In genomic region chrX:48540015-48540350, GRCh38 we compare ENCODE assay signal across 8 cellular contexts. TPM values are rescaled to one million over a fixed set of nuclear protein-coding genes. Genes with fewer than 3 reads are reported as not detected.
DNase-seq lines count a peak whose midpoint lies in the region; ATAC-seq, FAIRE-seq and TF ChIP-seq lines count a peak whose summit lies in the region.

No MANE protein-coding gene starts in this region.

- H3K9me3 ChIP-seq in SK-N-SH (no peaks in the 10 kb centered on the region), GM12878 (replicated peaks; ENCODE audit: control insufficient read depth, insufficient read depth, low read length) (no peaks in the 10 kb centered on the region; the same call in 2 of the 3 replicates)

- SMC1A ChIA-PET in GM12878 (lab: Charles Lee; ENCODE audit: uncharacterized antibody, unreplicated experiment) = interaction anchor here (0.7 to 2.8 kb wide), 6 partner anchors 10 to 65 kb away, joined by 3 to 11 read pairs (median 6); partner anchors contain the start of gene EBP

- peak overlapping the region; percentile 90 for H3K4me3 ChIP-seq in ACC112 (ENCODE audit: low read depth, low read length)
- peak overlapping the region; percentile 53 to 62 for H3K4me3 ChIP-seq in SK-N-SH (ENCODE audit: low read depth in 2 of 2, low read length in 1 of 2)
- peak overlapping the region; percentile 73 for H3K4me3 ChIP-seq in GM12878

- peaks cover 15% of the 10 kb centered on the region for H3K79me2 ChIP-seq in ACC112 (ENCODE audit: control insufficient read depth, insufficient read depth, low read length, unreplicated experiment)
- H3K79me2 ChIP-seq in SK-N-SH (ENCODE audit: insufficient read depth) = peaks cover 17% of the 10 kb centered on the region; the same call in 1 of the 2 replicates
- peaks cover 20% of the 10 kb centered on the region for H3K79me2 ChIP-seq in GM12878 (ENCODE audit: control insufficient read depth, insufficient read depth, low read length)

- peaks cover 9% of the 10 kb centered on the region for H3K4me1 ChIP-seq in ACC112 (ENCODE audit: control insufficient read depth, insufficient read depth, low read length, unreplicated experiment)
- H3K4me1 ChIP-seq in SK-N-SH (ENCODE audit: control insufficient read depth in 1 of 2, insufficient read depth in 2 of 2, low read depth in 1 of 2, low read length in 1 of 2) = peaks cover 0 to 6% of the 10 kb centered on the region in 2 experiments; a peak in 1 of 4 replicates
- H3K4me1 ChIP-seq in GM12878 (ENCODE audit: control insufficient read depth, insufficient read depth, low read length) = no peaks in the 10 kb centered on the region

- CTCF ChIA-PET in SK-N-SH (lab: Yijun Ruan, JAX) = interaction anchor here (0.9 to 1.7 kb wide), 2 partner anchors 10 to 35 kb away, joined by 3 to 4 read pairs; no protein-coding TSS in a partner anchor
- CTCF ChIA-PET in GM12878 (lab: Yijun Ruan, JAX) = interaction anchor here (0.6 to 3.0 kb wide), 9 partner anchors 10 to 109 kb away, joined by 3 to 14 read pairs (median 4); partner anchors contain the start of genes EBP and PORCN

- TF ChIP-seq RAD21 in SK-N-SH (IDR thresholded peaks at IDR 0.05; ENCODE audit: low read length) (no peak), GM12878 (IDR thresholded peaks at IDR 0.05; ENCODE audit: insufficient read depth, low read depth, low read length) (no peak)

- BruUV-seq in GM12878 (replicated peaks; lab: Mats Ljungman, UMichigan) = no TSS peak

- TF ChIP-seq CTCF in SK-N-SH (IDR thresholded peaks at IDR 0.05) (no peak), GM12878 (IDR thresholded peaks at IDR 0.05 in 2 of 3, conservative IDR thresholded peaks at IDR 0.05 in 1 of 3; ENCODE audit: control insufficient read depth in 2 of 3, extremely low read depth in 1 of 3, insufficient read depth in 1 of 3, low read depth in 3 of 3, low read length in 3 of 3) (no peak)

- 35% methylated on average over 12 of the region's 12 CpGs for WGBS in SK-N-SH (ENCODE audit: low lambda C conversion rate)
- 21% methylated on average over 10 of the region's 12 CpGs for WGBS in GM12878 (ENCODE audit: insufficient coverage, insufficient replicate concordance, low lambda C conversion rate, missing lambda C conversion rate)

- H2AFZ ChIP-seq in ACC112 (ENCODE audit: low read length, unreplicated experiment) (no peak overlapping the region), SK-N-SH (ENCODE audit: low read depth) (peak overlapping the region; percentile 29; the same call in 1 of the 2 replicates), GM12878 (ENCODE audit: control insufficient read depth, low read depth, low read length) (peak overlapping the region; percentile 47)

- peak; percentile 71 for DNase-seq in SK-N-SH
- DNase-seq in GM12878 (ENCODE audit: low read depth, low spot score) = no peak
- peak; percentile 67 for DNase-seq in iPS-NIHi7 (ENCODE audit: extremely low spot score)
- DNase-seq in stimulated activated CD4-positive, alpha-beta T cell treated with anti-CD3 and anti-CD28 coated beads, Interleukin-1b, Interleukin-23, amount 100 ng/mL, for 1 hour (ENCODE audit: low read depth in 2 of 2) = peak; percentile 11 to 44
- no peak for DNase-seq in superior temporal gyrus (ENCODE audit: extremely low spot score)

- intact Hi-C loops in GM12878 (cut with micrococcal nuclease; ENCODE audit: unreplicated experiment) = no loop called here

- H3K9me2 ChIP-seq in SK-N-SH = no peaks in the 10 kb centered on the region

- no peaks in the 10 kb centered on the region for H3K36me3 ChIP-seq in ACC112 (ENCODE audit: insufficient read depth, low read length)
- no peaks in the 10 kb centered on the region for H3K36me3 ChIP-seq in SK-N-SH (replicated peaks in 1 of 2; ENCODE audit: control insufficient read depth in 1 of 2, insufficient read depth in 2 of 2, low read length in 1 of 2)
- peaks cover 0 to 5% of the 10 kb centered on the region in 2 experiments; a peak in 1 of 4 replicates for H3K36me3 ChIP-seq in GM12878 (ENCODE audit: control insufficient read depth in 2 of 2, insufficient read depth in 2 of 2, low read length in 1 of 2)

- H3K27me3 ChIP-seq in ACC112 (ENCODE audit: insufficient read depth, low read length) = no peaks in the 10 kb centered on the region
- no peaks in the 10 kb centered on the region for H3K27me3 ChIP-seq in SK-N-SH (ENCODE audit: insufficient read depth)
- no peaks in the 10 kb centered on the region for H3K27me3 ChIP-seq in GM12878 (replicated peaks in 1 of 2; ENCODE audit: control insufficient read depth in 2 of 2, insufficient read depth in 2 of 2, low read length in 1 of 2)

- POLR2A ChIA-PET in SK-N-SH (lab: Yijun Ruan, JAX) (interaction anchor here (0.7 to 1.0 kb wide), 4 partner anchors 15 to 72 kb away, joined by 3 to 7 read pairs (median 4); partner anchors contain the start of gene RBM3), GM12878 (lab: Charles Lee) (interaction anchor here (0.8 to 2.6 kb wide), 11 partner anchors 8 to 137 kb away, joined by 3 to 15 read pairs (median 5); partner anchors contain the start of genes EBP, PORCN and RBM3)

- H3K9ac ChIP-seq in SK-N-SH = peak overlapping the region; percentile 68
- peak overlapping the region; percentile 58 for H3K9ac ChIP-seq in GM12878 (ENCODE audit: control insufficient read depth, insufficient read depth, low read length)

- no peak; the same call in 1 of the 2 replicates for TF ChIP-seq POLR2A in GM12878 (IDR thresholded peaks at IDR 0.05; ENCODE audit: low read depth, low read length)

- no peak for FAIRE-seq in GM12878 (lab: Jason Lieb, UNC)

- ATAC-seq in GM18519 (IDR thresholded peaks at IDR 0.05; ENCODE audit: low FRiP score, unreplicated experiment) (peak; percentile 13), HG03159 (IDR thresholded peaks at IDR 0.05; ENCODE audit: unreplicated experiment) (peak; percentile 25), GM12878 (peak; percentile 79)

- TF ChIP-seq EP300 in SK-N-SH (IDR thresholded peaks at IDR 0.05; ENCODE audit: borderline replicate concordance in 1 of 2, low read depth in 1 of 2, low read length in 1 of 2) = no peak
- no peak for TF ChIP-seq EP300 in GM12878 (IDR thresholded peaks at IDR 0.05; ENCODE audit: borderline replicate concordance in 1 of 2, control insufficient read depth in 1 of 2, low read depth in 2 of 2, low read length in 2 of 2)

- RAD21 ChIA-PET in GM12878 (lab: Charles Lee; ENCODE audit: unreplicated experiment) = interaction anchor here (0.8 to 1.8 kb wide), 9 partner anchors 10 to 456 kb away, joined by 3 to 9 read pairs (median 4); partner anchors contain the start of genes EBP and SUV39H1

- in situ Hi-C loops in GM12878 (cut with MboI) = no loop called here

- H3K4me2 ChIP-seq in SK-N-SH (peak overlapping the region; percentile 46), GM12878 (ENCODE audit: control insufficient read depth, insufficient read depth) (peak overlapping the region; percentile 88)

- H4K20me1 ChIP-seq in SK-N-SH (ENCODE audit: insufficient read depth) (no peaks in the 10 kb centered on the region), GM12878 (ENCODE audit: control insufficient read depth, insufficient read depth) (no peaks in the 10 kb centered on the region)

- H3K27ac ChIP-seq in ACC112 (ENCODE audit: low read depth, low read length) (peak overlapping the region; percentile 62; the same call in 1 of the 2 replicates), SK-N-SH (ENCODE audit: low read depth in 2 of 2, low read length in 1 of 2) (peak overlapping the region; percentile 50 to 66; a peak in 3 of 4 replicates), GM12878 (ENCODE audit: control insufficient read depth, insufficient read depth) (peak overlapping the region; percentile 81)

- H3F3A ChIP-seq in SK-N-SH (replicated peaks; ENCODE audit: insufficient read depth) = no peaks in the 10 kb centered on the region

RNA-seq across cellular contexts. Expression of gene TBC1D25, which starts 0.5 kb away (rescaled TPM):
- polyA plus RNA-seq in SK-N-SH (2012; rRNA removed) = 11.8 and 18.4 TPM in 2 replicates
- 8.1 and 12.3 TPM in 2 replicates for polyA plus RNA-seq in SK-N-SH (2012; cell fraction: cytosol; rRNA removed)
- polyA plus RNA-seq in SK-N-SH (2012; cell fraction: nucleus; rRNA removed) = 17.5 and 23.2 TPM in 2 replicates
- total RNA-seq in GM12878 (2013; cell fraction: nucleolus; rRNA removed) = 12.4 and 13.6 TPM in 2 replicates
- total RNA-seq in GM12878 (2014; rRNA removed) = 8.0 and 8.3 TPM in 2 replicates
- total RNA-seq in GM12878 (2014; rRNA removed; fragmentation: Illumina TruSeq; extraction: Trizol) = 2.0 and 2.7 TPM in 2 replicates
- 17.3 and 20.6 TPM in 2 replicates for total RNA-seq in GM12878 (2021)
- polyA plus RNA-seq in GM12878 (2011; ENCODE audit: low read depth) = 9.3 TPM
- 3.6 and 9.6 TPM in 2 replicates for polyA plus RNA-seq in GM12878 (2011; rRNA removed)
- polyA plus RNA-seq in GM12878 (2011; cell fraction: cytosol; rRNA removed) = 14.6 and 15.2 TPM in 2 replicates
- 23.3 and 30.6 TPM in 2 replicates for polyA plus RNA-seq in GM12878 (2011; cell fraction: nucleus; rRNA removed)
- 18.8 and 19.5 TPM in 2 replicates for polyA plus RNA-seq in GM12878 (2012)
- 7.0 and 10.4 TPM in 2 replicates for polyA plus RNA-seq in GM12878 (2014; fragmentation: Illumina TruSeq; extraction: Trizol)
- polyA plus RNA-seq in GM12878 (2014; fragmentation: Nextera tagmentation; extraction: Ambion mirVana) = 1 to 10 TPM in 1 of 2 experiments, under 1 TPM in 1; 0.79 to 2.3 TPM
- polyA plus RNA-seq in GM12878 (2014; rRNA removed) = 13.5 and 13.8 TPM in 2 replicates
- 10 to 100 TPM; 11.3 to 11.6 TPM for polyA plus RNA-seq in GM12878 (2016; fragmentation: Nextera tagmentation; extraction: Ambion mirVana)
- 9.7 and 12.3 TPM in 2 replicates for polyA minus RNA-seq in GM12878 (2011; rRNA and poly(A)+ RNA removed)
- 3.1 and 5.7 TPM in 2 replicates for polyA minus RNA-seq in GM12878 (2011; cell fraction: cytosol; rRNA and poly(A)+ RNA removed)
- polyA minus RNA-seq in GM12878 (2011; cell fraction: nucleus; rRNA and poly(A)+ RNA removed) = 4.8 and 8.2 TPM in 2 replicates

RNA-seq across cellular contexts. Expression of gene EBP, which starts 18.4 kb away (rescaled TPM):
- polyA plus RNA-seq in SK-N-SH (2012; rRNA removed) (28.9 and 30.2 TPM in 2 replicates), GM12878 (2011; rRNA removed) (69.5 and 125 TPM in 2 replicates), GM12878 (2014; fragmentation: Illumina TruSeq; extraction: Trizol) (126 and 163 TPM in 2 replicates), GM12878 (2014; fragmentation: Nextera tagmentation; extraction: Ambion mirVana) (100 to 1,000 TPM; 364 to 628 TPM), GM12878 (2014; rRNA removed) (183 and 185 TPM in 2 replicates), GM12878 (2016; fragmentation: Nextera tagmentation; extraction: Ambion mirVana) (100 to 1,000 TPM; 242 to 263 TPM)
- polyA plus RNA-seq in SK-N-SH (2012; cell fraction: cytosol; rRNA removed) = 13.0 and 21.4 TPM in 2 replicates
- 30.5 and 35.9 TPM in 2 replicates for polyA plus RNA-seq in SK-N-SH (2012; cell fraction: nucleus; rRNA removed)
- 38.1 and 42.3 TPM in 2 replicates for total RNA-seq in GM12878 (2013; cell fraction: nucleolus; rRNA removed)
- total RNA-seq in GM12878 (2014; rRNA removed) (159 and 169 TPM in 2 replicates), GM12878 (2014; rRNA removed; fragmentation: Illumina TruSeq; extraction: Trizol) (169 and 174 TPM in 2 replicates), GM12878 (2021) (154 and 170 TPM in 2 replicates)
- polyA plus RNA-seq in GM12878 (2011; ENCODE audit: low read depth) = 95.3 TPM
- polyA plus RNA-seq in GM12878 (2011; cell fraction: cytosol; rRNA removed) = 248 and 252 TPM in 2 replicates
- polyA plus RNA-seq in GM12878 (2011; cell fraction: nucleus; rRNA removed) = 145 and 191 TPM in 2 replicates
- 113 and 128 TPM in 2 replicates for polyA plus RNA-seq in GM12878 (2012)
- polyA minus RNA-seq in GM12878 (2011; rRNA and poly(A)+ RNA removed) = 180 and 246 TPM in 2 replicates
- 67.8 and 83.2 TPM in 2 replicates for polyA minus RNA-seq in GM12878 (2011; cell fraction: cytosol; rRNA and poly(A)+ RNA removed)
- polyA minus RNA-seq in GM12878 (2011; cell fraction: nucleus; rRNA and poly(A)+ RNA removed) = 26.2 and 38.9 TPM in 2 replicates

RNA-seq across cellular contexts. Expression of gene PORCN, which starts 31.2 kb away (rescaled TPM):
- 10.6 and 11.0 TPM in 2 replicates for polyA plus RNA-seq in SK-N-SH (2012; rRNA removed)
- 4.7 and 7.9 TPM in 2 replicates for polyA plus RNA-seq in SK-N-SH (2012; cell fraction: cytosol; rRNA removed)
- polyA plus RNA-seq in SK-N-SH (2012; cell fraction: nucleus; rRNA removed) = 15.1 and 17.2 TPM in 2 replicates
- total RNA-seq in GM12878 (2013; cell fraction: nucleolus; rRNA removed) = 17.6 and 19.7 TPM in 2 replicates
- total RNA-seq in GM12878 (2014; rRNA removed) = 15.2 and 16.6 TPM in 2 replicates
- total RNA-seq in GM12878 (2014; rRNA removed; fragmentation: Illumina TruSeq; extraction: Trizol) = 5.7 and 7.9 TPM in 2 replicates
- 14.0 and 18.0 TPM in 2 replicates for total RNA-seq in GM12878 (2021)
- 4.8 TPM for polyA plus RNA-seq in GM12878 (2011; ENCODE audit: low read depth)
- 5.6 and 12.9 TPM in 2 replicates for polyA plus RNA-seq in GM12878 (2011; rRNA removed)
- 24.2 and 24.8 TPM in 2 replicates for polyA plus RNA-seq in GM12878 (2011; cell fraction: cytosol; rRNA removed)
- polyA plus RNA-seq in GM12878 (2011; cell fraction: nucleus; rRNA removed) = 53.9 and 63.7 TPM in 2 replicates
- polyA plus RNA-seq in GM12878 (2012) = 11.5 and 11.7 TPM in 2 replicates
- 8.3 and 12.5 TPM in 2 replicates for polyA plus RNA-seq in GM12878 (2014; fragmentation: Illumina TruSeq; extraction: Trizol)
- polyA plus RNA-seq in GM12878 (2014; fragmentation: Nextera tagmentation; extraction: Ambion mirVana) = 1 to 10 TPM in 1 of 2 experiments, under 1 TPM in 1; 0.27 to 1.4 TPM
- polyA plus RNA-seq in GM12878 (2014; rRNA removed) = 17.9 and 19.5 TPM in 2 replicates
- 10 to 100 TPM; 18.2 to 21.0 TPM for polyA plus RNA-seq in GM12878 (2016; fragmentation: Nextera tagmentation; extraction: Ambion mirVana)
- polyA minus RNA-seq in GM12878 (2011; rRNA and poly(A)+ RNA removed) = 14.8 and 21.4 TPM in 2 replicates
- polyA minus RNA-seq in GM12878 (2011; cell fraction: cytosol; rRNA and poly(A)+ RNA removed) = 3.5 and 7.5 TPM in 2 replicates
- polyA minus RNA-seq in GM12878 (2011; cell fraction: nucleus; rRNA and poly(A)+ RNA removed) = 13.5 and 19.2 TPM in 2 replicates

RNA-seq across cellular contexts. Expression of gene RBM3, which starts 34.3 kb away (rescaled TPM):
- polyA plus RNA-seq in SK-N-SH (2012; rRNA removed) (183 and 222 TPM in 2 replicates), GM12878 (2011; rRNA removed) (174 and 221 TPM in 2 replicates), GM12878 (2014; fragmentation: Illumina TruSeq; extraction: Trizol) (435 and 467 TPM in 2 replicates), GM12878 (2014; fragmentation: Nextera tagmentation; extraction: Ambion mirVana) (100 to 1,000 TPM; 170 to 179 TPM), GM12878 (2014; rRNA removed) (385 and 405 TPM in 2 replicates), GM12878 (2016; fragmentation: Nextera tagmentation; extraction: Ambion mirVana) (100 to 1,000 TPM; 209 to 213 TPM)
- polyA plus RNA-seq in SK-N-SH (2012; cell fraction: cytosol; rRNA removed) = 199 and 242 TPM in 2 replicates
- 192 and 277 TPM in 2 replicates for polyA plus RNA-seq in SK-N-SH (2012; cell fraction: nucleus; rRNA removed)
- total RNA-seq in GM12878 (2013; cell fraction: nucleolus; rRNA removed) = 140 and 144 TPM in 2 replicates
- total RNA-seq in GM12878 (2014; rRNA removed) (330 and 346 TPM in 2 replicates), GM12878 (2014; rRNA removed; fragmentation: Illumina TruSeq; extraction: Trizol) (398 and 417 TPM in 2 replicates), GM12878 (2021) (269 and 304 TPM in 2 replicates)
- polyA plus RNA-seq in GM12878 (2011; ENCODE audit: low read depth) = 227 TPM
- polyA plus RNA-seq in GM12878 (2011; cell fraction: cytosol; rRNA removed) = 116 and 147 TPM in 2 replicates
- 135 and 166 TPM in 2 replicates for polyA plus RNA-seq in GM12878 (2011; cell fraction: nucleus; rRNA removed)
- polyA plus RNA-seq in GM12878 (2012) = 207 and 257 TPM in 2 replicates
- polyA minus RNA-seq in GM12878 (2011; rRNA and poly(A)+ RNA removed) = 171 and 172 TPM in 2 replicates
- polyA minus RNA-seq in GM12878 (2011; cell fraction: cytosol; rRNA and poly(A)+ RNA removed) = 49.4 and 51.5 TPM in 2 replicates
- polyA minus RNA-seq in GM12878 (2011; cell fraction: nucleus; rRNA and poly(A)+ RNA removed) = 75.9 and 125 TPM in 2 replicates

RNA-seq across cellular contexts. Expression of gene WDR13, which starts 57.3 kb away (rescaled TPM):
- polyA plus RNA-seq in SK-N-SH (2012; rRNA removed) = 58.0 and 101 TPM in 2 replicates
- polyA plus RNA-seq in SK-N-SH (2012; cell fraction: cytosol; rRNA removed) = 30.9 and 62.0 TPM in 2 replicates
- 223 and 292 TPM in 2 replicates for polyA plus RNA-seq in SK-N-SH (2012; cell fraction: nucleus; rRNA removed)
- 38.3 and 49.7 TPM in 2 replicates for total RNA-seq in GM12878 (2013; cell fraction: nucleolus; rRNA removed)
- 51.1 and 52.0 TPM in 2 replicates for total RNA-seq in GM12878 (2014; rRNA removed)
- 16.3 and 17.2 TPM in 2 replicates for total RNA-seq in GM12878 (2014; rRNA removed; fragmentation: Illumina TruSeq; extraction: Trizol)
- total RNA-seq in GM12878 (2021) = 49.5 and 54.3 TPM in 2 replicates
- polyA plus RNA-seq in GM12878 (2011; ENCODE audit: low read depth) = 18.0 TPM
- polyA plus RNA-seq in GM12878 (2011; rRNA removed) = 11.8 and 19.6 TPM in 2 replicates
- 64.8 and 77.2 TPM in 2 replicates for polyA plus RNA-seq in GM12878 (2011; cell fraction: cytosol; rRNA removed)
- 191 and 250 TPM in 2 replicates for polyA plus RNA-seq in GM12878 (2011; cell fraction: nucleus; rRNA removed)
- 64.4 and 133 TPM in 2 replicates for polyA plus RNA-seq in GM12878 (2012)
- 3.9 and 19.8 TPM in 2 replicates for polyA plus RNA-seq in GM12878 (2014; fragmentation: Illumina TruSeq; extraction: Trizol)
- 10 to 100 TPM in 1 of 2 experiments, 1 to 10 TPM in 1; 6.9 to 20.1 TPM for polyA plus RNA-seq in GM12878 (2014; fragmentation: Nextera tagmentation; extraction: Ambion mirVana)
- 37.6 and 52.1 TPM in 2 replicates for polyA plus RNA-seq in GM12878 (2014; rRNA removed)
- 10 to 100 TPM; 44.6 to 62.7 TPM for polyA plus RNA-seq in GM12878 (2016; fragmentation: Nextera tagmentation; extraction: Ambion mirVana)
- 18.4 and 45.3 TPM in 2 replicates for polyA minus RNA-seq in GM12878 (2011; rRNA and poly(A)+ RNA removed)
- polyA minus RNA-seq in GM12878 (2011; cell fraction: cytosol; rRNA and poly(A)+ RNA removed) = 13.3 and 19.9 TPM in 2 replicates
- polyA minus RNA-seq in GM12878 (2011; cell fraction: nucleus; rRNA and poly(A)+ RNA removed) = 15.0 and 31.8 TPM in 2 replicates

Comparison
In these comparisons a context has a peak if more than half of its experiments do, and no peak if none do; other contexts are left out.
1. ATAC-seq: peak in every context shown above with its lines; median percentile 79 in GM12878; 25 in HG03159; 13 in GM18519.
2. DNase-seq: peak in SK-N-SH (single experiment), iPS-NIHi7 (single experiment) and stimulated activated CD4-positive, alpha-beta T cell treated with anti-CD3 and anti-CD28 coated beads, Interleukin-1b, Interleukin-23, amount 100 ng/mL, for 1 hour (2 of 2); none in GM12878 (single experiment) and superior temporal gyrus (single experiment).
3. Peak in every context shown above with its lines, with median percentiles within 50 percentile points of each other: H3K27ac ChIP-seq and H3K4me3 ChIP-seq.